In the genomic region with DNA sequence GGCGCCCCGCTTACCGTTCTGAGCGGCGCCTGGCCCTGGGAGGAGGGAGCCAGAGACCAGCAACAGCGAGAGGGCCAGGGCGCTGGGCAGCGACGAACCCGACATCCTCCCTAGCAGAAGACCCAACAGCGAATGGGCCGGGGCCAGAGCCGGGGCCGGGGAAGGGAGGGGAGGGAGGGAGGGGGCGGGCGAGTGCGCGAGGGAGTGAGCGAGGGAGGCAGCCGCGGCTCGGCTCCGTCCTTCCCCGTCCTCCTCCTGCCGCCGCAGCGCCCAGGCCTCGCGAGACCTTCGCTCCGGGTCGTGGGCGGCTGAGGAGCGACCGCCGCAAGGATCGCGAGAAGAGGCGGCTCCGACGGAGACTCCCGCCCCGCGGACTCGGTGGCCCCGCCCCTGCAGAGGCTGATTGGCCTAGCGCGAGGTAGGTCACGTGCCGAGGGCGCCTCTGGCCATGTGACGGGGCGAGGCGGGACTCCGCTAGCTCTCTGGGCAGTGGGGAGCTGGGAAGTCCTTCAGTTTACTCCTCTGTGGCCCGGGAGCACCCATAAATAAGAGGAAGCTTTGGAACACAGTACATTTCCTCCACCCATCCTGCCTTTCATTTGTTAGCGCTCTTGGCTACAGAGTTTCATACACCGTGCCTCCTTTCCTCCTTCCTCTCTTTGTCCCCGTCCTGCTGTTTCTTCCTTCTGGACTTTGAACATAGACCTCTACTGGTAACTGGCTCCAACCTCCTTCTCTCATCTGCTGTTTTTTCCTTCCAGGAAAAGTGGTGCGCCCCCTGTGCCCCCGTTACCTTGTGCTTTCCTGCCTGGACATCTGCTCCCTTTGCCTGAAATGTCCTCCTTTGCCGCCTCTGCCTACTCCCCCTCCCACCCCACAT, we compare ENCODE assay signal across 8 cellular contexts. TPM values are rescaled to one million over a fixed set of nuclear protein-coding genes. Genes with fewer than 3 reads are reported as not detected.
DNase-seq lines count a peak whose midpoint lies in the region; ATAC-seq and TF ChIP-seq lines count a peak whose summit lies in the region.

Gene NPTN, minus strand, starts transcription at position 279 of the 880 bp plus-strand sequence. Its CDS starts 174 bp downstream, at position 105.

- H3K27ac ChIP-seq in BLaER1 = peak within 1 kb of the TSS; percentile 88
- H3K27ac ChIP-seq in left lung = peak within 1 kb of the TSS; percentile 97

- H3K9ac ChIP-seq in BLaER1 = peak within 1 kb of the TSS; percentile 96

- H3K9me3 ChIP-seq in BLaER1 (no peaks in the 10 kb centered on the region), left lung (no peaks in the 10 kb centered on the region)

- ATAC-seq in GM19328 (IDR thresholded peaks at IDR 0.05; ENCODE audit: unreplicated experiment) = peak; percentile 88
- ATAC-seq in HG03520 (IDR thresholded peaks at IDR 0.05; ENCODE audit: unreplicated experiment) = peak; percentile 84
- ATAC-seq in left lung = peak; percentile 92

- H3K4me1 ChIP-seq in BLaER1 (peaks cover 55% of the 10 kb centered on the region), left lung (peaks cover 34 to 55% of the 10 kb centered on the region in 2 donors)

- H3K4me3 ChIP-seq in BLaER1 = peak within 1 kb of the TSS; percentile 91
- peak within 1 kb of the TSS; percentile 89 to 91 for H3K4me3 ChIP-seq in left lung

- peaks cover 44% of the 10 kb centered on the region for H4K20me1 ChIP-seq in BLaER1

- H3K27me3 ChIP-seq in BLaER1 (no peaks in the 10 kb centered on the region), left lung (peaks cover 0 to 10% of the 10 kb centered on the region in 2 donors)

- intact Hi-C loops in left lung (cut with DNase I) = no loop called here

- TF ChIP-seq CTCF in left lung (IDR thresholded peaks at IDR 0.05) = peak in 1 of 2 donors; percentile 45

- peak within 1 kb of the TSS; percentile 96 for H3K4me2 ChIP-seq in BLaER1

- no peaks in the 10 kb centered on the region for H3K36me3 ChIP-seq in BLaER1
- no peaks in the 10 kb centered on the region for H3K36me3 ChIP-seq in left lung

- DNase-seq in NCI-H69 (lab: John Stamatoyannopoulos, UW) = peak; percentile 96
- peak; percentile 98 for DNase-seq in activated CD4-positive, alpha-beta T cell treated with anti-CD3 and anti-CD28 coated beads, Interleukin-2, amount 50 U/mL, for 1 hour
- DNase-seq in dedifferentiated amniotic fluid mesenchymal stem cell (ENCODE audit: extremely low spot score) = peak; percentile 97
- DNase-seq in left lung = peak; percentile 99 to 100
- DNase-seq in stimulated activated CD4-positive, alpha-beta T cell treated with anti-CD3 and anti-CD28 coated beads, Interleukin-2, amount 100 ng/mL, for 48 hours = peak; percentile 97 to 98

RNA-seq across cellular contexts. Expression of gene NPTN, which starts in this region (rescaled TPM):
- total RNA-seq in left lung = 100 to 1,000 TPM; 121 to 126 TPM

Comparison
In these comparisons a context has a peak if more than half of its experiments do, and no peak if none do; other contexts are left out.
1. Peak in every context shown above with its lines: DNase-seq, ATAC-seq, H3K4me3 ChIP-seq and H3K27ac ChIP-seq.